34 cellular contexts compared by ENCODE assay signal in genomic region chr1:171663036-171663853, GRCh38. TPM values are rescaled to one million over a fixed set of nuclear protein-coding genes. Genes with fewer than 3 reads are reported as not detected.
DNase-seq lines count a peak whose midpoint lies in the region; ATAC-seq and TF ChIP-seq lines count a peak whose summit lies in the region.
"Had no signal": no experiment of that assay in that cellular context is flagged by ENCODE, and none has a peak within 500 bp of the region (broad histone marks: within the 10 kb centered on the region; RNA-seq: fewer than 3 reads in every experiment).

No MANE protein-coding gene starts in this region.

- H3K9me3 Mint-ChIP-seq in endodermal cell: no peaks in the 10 kb centered on the region
- H3K9me3 Mint-ChIP-seq: activated T-cell treated with anti-CD3 and anti-CD28 coated beads, Interleukin-2, amount 50 U/mL, for 4 hours; CD8-positive, alpha-beta memory T cell; naive thymus-derived CD4-positive, alpha-beta T cell had no signal

- TF ChIP-seq CTCF in endodermal cell (conservative IDR thresholded peaks at IDR 0.05): no peak

- no peak overlapping the region for H2AFZ ChIP-seq in mesenchymal stem cell (ENCODE audit: low read depth, low read length)
- H2AFZ ChIP-seq: hepatocyte, PC-9 had no signal

- H3K27ac ChIP-seq in endodermal cell (ENCODE audit: low read depth, low read length) (no peak overlapping the region), mesenchymal stem cell (ENCODE audit: low read length, poor library complexity, severe bottlenecking) (no peak overlapping the region), stomach smooth muscle (ENCODE audit: low read length) (peak overlapping the region; percentile 70)
- H3K27ac ChIP-seq: brain microvascular endothelial cell, epithelial cell of prostate, hepatocyte, PC-9, spleen, VCaP had no signal

- H2BK12ac ChIP-seq in mesenchymal stem cell (ENCODE audit: low read length in 2 of 2): no peak overlapping the region

- H3K4me1 ChIP-seq in endodermal cell (ENCODE audit: control insufficient read depth, insufficient read depth, low read length) (peaks cover 5% of the 10 kb centered on the region), mesenchymal stem cell (ENCODE audit: control insufficient read depth, insufficient read depth, low read depth, low read length) (no peaks in the 10 kb centered on the region), stomach smooth muscle (ENCODE audit: control insufficient read depth, insufficient read depth, low read length) (peaks cover 22% of the 10 kb centered on the region)
- H3K4me1 ChIP-seq: adrenal gland, HAP-1, spleen had no signal

- H3K9ac ChIP-seq in endodermal cell (ENCODE audit: extremely low read depth, low read length, poor library complexity, severe bottlenecking): no peak overlapping the region
- H3K9ac ChIP-seq in mesenchymal stem cell (ENCODE audit: low read length): peak overlapping the region; percentile 82
- no peak overlapping the region for H3K9ac ChIP-seq in stomach smooth muscle (ENCODE audit: low read length in 2 of 2)

- H3K36me3 Mint-ChIP-seq in endodermal cell (ENCODE audit: low read depth): no peaks in the 10 kb centered on the region
- H3K36me3 Mint-ChIP-seq: CD8-positive, alpha-beta memory T cell; naive thymus-derived CD4-positive, alpha-beta T cell had no signal

- H2BK15ac ChIP-seq in mesenchymal stem cell (ENCODE audit: low read depth, poor library complexity, severe bottlenecking): no peak overlapping the region

- WGBS in endodermal cell (ENCODE audit: insufficient coverage in 1 of 2, insufficient read length in 1 of 2), 2 experiments: 91 to 92% methylated on average over 6 to 7 of the region's 7 CpGs
- WGBS in mesenchymal stem cell: 93% methylated on average over 6 of the region's 7 CpGs

- H2AK5ac ChIP-seq in mesenchymal stem cell (ENCODE audit: low read length, severe bottlenecking): no peak overlapping the region

- H3K4me3 ChIP-seq in endodermal cell (ENCODE audit: low read length) (no peak overlapping the region), mesenchymal stem cell (ENCODE audit: insufficient read depth in 1 of 2, low read depth in 1 of 2, low read length in 2 of 2) (peak overlapping the region in 1 of 2 experiments; percentile 28), stomach smooth muscle (ENCODE audit: low read length in 2 of 2) (no peak overlapping the region)
- H3K4me3 ChIP-seq: adrenal gland, HAP-1, hepatocyte, PC-9, spleen had no signal

- no peak overlapping the region for H3K18ac ChIP-seq in mesenchymal stem cell (ENCODE audit: low read depth in 1 of 2, low read length in 2 of 2)

- no peaks in the 10 kb centered on the region for H3K79me1 ChIP-seq in mesenchymal stem cell (replicated peaks; ENCODE audit: low read length, poor library complexity, severe bottlenecking)

- H3K4me1 Mint-ChIP-seq in endodermal cell: peaks cover 10% of the 10 kb centered on the region
- H3K4me1 Mint-ChIP-seq: CD8-positive, alpha-beta memory T cell; naive thymus-derived CD4-positive, alpha-beta T cell had no signal

- H3K14ac ChIP-seq in mesenchymal stem cell (ENCODE audit: low read length in 2 of 2): no peak overlapping the region

- H3K4me2 ChIP-seq in mesenchymal stem cell (ENCODE audit: low read length, poor library complexity, severe bottlenecking): no peak overlapping the region
- H3K4me2 ChIP-seq: hepatocyte, PC-9 had no signal

- H3K27ac Mint-ChIP-seq in endodermal cell: no peak overlapping the region
- H3K27ac Mint-ChIP-seq: CD8-positive, alpha-beta memory T cell; naive thymus-derived CD4-positive, alpha-beta T cell had no signal

- H3K9me3 ChIP-seq in endodermal cell (ENCODE audit: control insufficient read depth, low read length) (no peaks in the 10 kb centered on the region), mesenchymal stem cell (ENCODE audit: control insufficient read depth, low read length) (no peaks in the 10 kb centered on the region), stomach smooth muscle (ENCODE audit: control insufficient read depth in 2 of 2, low read length in 2 of 2) (no peaks in the 10 kb centered on the region)
- H3K9me3 ChIP-seq: adrenal gland, HAP-1, spleen had no signal

- no peaks in the 10 kb centered on the region for H3K36me3 ChIP-seq in endodermal cell (ENCODE audit: control insufficient read depth, insufficient read depth, low read length)
- H3K36me3 ChIP-seq in mesenchymal stem cell (ENCODE audit: control insufficient read depth in 1 of 2, insufficient read depth in 2 of 2, low read depth in 1 of 2, low read length in 2 of 2): no peaks in the 10 kb centered on the region
- H3K36me3 ChIP-seq in stomach smooth muscle (ENCODE audit: control insufficient read depth in 2 of 2, insufficient read depth in 2 of 2, low read length in 2 of 2): no peaks in the 10 kb centered on the region
- H3K36me3 ChIP-seq: adrenal gland, brain microvascular endothelial cell, HAP-1, spleen had no signal

- H3K27me3 ChIP-seq in endodermal cell (ENCODE audit: control insufficient read depth, insufficient read depth, low read length, poor library complexity, severe bottlenecking): peaks cover 29% of the 10 kb centered on the region
- peaks cover 0 to 5% of the 10 kb centered on the region in 2 experiments for H3K27me3 ChIP-seq in mesenchymal stem cell (ENCODE audit: control insufficient read depth in 1 of 2, insufficient read depth in 1 of 2, low read length in 2 of 2)
- H3K27me3 ChIP-seq in stomach smooth muscle (ENCODE audit: control insufficient read depth in 1 of 2, insufficient read depth in 2 of 2, low read length in 2 of 2): no peaks in the 10 kb centered on the region
- H3K27me3 ChIP-seq: adrenal gland, brain microvascular endothelial cell, hepatocyte, spleen had no signal

- ATAC-seq in HG03521 (IDR thresholded peaks at IDR 0.05; ENCODE audit: unreplicated experiment): no peak
- ATAC-seq in HG02970 (IDR thresholded peaks at IDR 0.05; ENCODE audit: low FRiP score, unreplicated experiment): no peak
- ATAC-seq: activated T-cell treated with anti-CD3 and anti-CD28 coated beads, Interleukin-2, amount 50 U/mL, for 4 hours; naive thymus-derived CD4-positive, alpha-beta T cell had no signal

- H3K4ac ChIP-seq in mesenchymal stem cell (ENCODE audit: low read depth in 1 of 2, low read length in 2 of 2): no peak overlapping the region

- peaks cover 69% of the 10 kb centered on the region for H3K27me3 Mint-ChIP-seq in endodermal cell (ENCODE audit: insufficient read depth)

- peak; percentile 29 for DNase-seq in AG20443 (ENCODE audit: low spot score)
- peak; percentile 10 for DNase-seq in endodermal cell
- no peak for DNase-seq in mesenchymal stem cell
- no peak for DNase-seq in stimulated activated CD4-positive, alpha-beta T cell treated with anti-CD3 and anti-CD28 coated beads, Interleukin-1b, Interleukin-23, amount 100 ng/mL, for 48 hours
- DNase-seq in NCI-H128 (lab: John Stamatoyannopoulos, UW; ENCODE audit: unreplicated experiment): no peak
- DNase-seq: activated CD4-positive, alpha-beta T cell treated with anti-CD3 and anti-CD28 coated beads for 48 hours; activated CD8-positive, alpha-beta memory T cell treated with anti-CD3 and anti-CD28 coated beads for 24 hours; activated naive CD4-positive, alpha-beta T cell treated with Interleukin-2 at 50 U/mL for 16 hours; activated T-cell treated with anti-CD3 and anti-CD28 coated beads, Interleukin-2, amount 50 U/mL, for 4 hours; adrenal gland; brain microvascular endothelial cell; CD8-positive, alpha-beta memory T cell; DMS153; naive thymus-derived CD4-positive, alpha-beta T cell; NCI-H1092 treated with DMSO at 0.1 percent for 48 hours; NCI-H1930; nucleus accumbens; PC-9; SHP77; spleen; stimulated activated CD4-positive, alpha-beta T cell treated with anti-CD3 and anti-CD28 coated beads, Interleukin-2, amount 100 ng/mL, for 48 hours; substantia nigra; SW 1271; T-helper 9 cell had no signal

- no peak overlapping the region for H3K4me3 Mint-ChIP-seq in endodermal cell
- H3K4me3 Mint-ChIP-seq: activated T-cell treated with anti-CD3 and anti-CD28 coated beads, Interleukin-2, amount 50 U/mL, for 4 hours; CD8-positive, alpha-beta memory T cell; naive thymus-derived CD4-positive, alpha-beta T cell had no signal

- no peak overlapping the region for H2BK5ac ChIP-seq in mesenchymal stem cell (ENCODE audit: low read depth, low read length, poor library complexity, severe bottlenecking)

- no peak overlapping the region for H4K8ac ChIP-seq in mesenchymal stem cell (ENCODE audit: low read length)

- H2BK120ac ChIP-seq in mesenchymal stem cell (ENCODE audit: low read depth, low read length): no peak overlapping the region

- H3K23ac ChIP-seq in mesenchymal stem cell (ENCODE audit: low read length in 2 of 2): no peak overlapping the region

- no peak overlapping the region for H4K91ac ChIP-seq in mesenchymal stem cell (ENCODE audit: low read length)

RNA-seq across cellular contexts. Expression of gene MYOC, which starts 10.8 kb away (rescaled TPM):
- total RNA-seq in endodermal cell: not detected
- not detected for polyA plus RNA-seq in endodermal cell (2013, experiment 1 of 2)
- polyA plus RNA-seq in endodermal cell (2013, experiment 2 of 2): not detected
- not detected for polyA plus RNA-seq in mesenchymal stem cell (2013, experiment 1 of 2)
- polyA plus RNA-seq in mesenchymal stem cell (2013, experiment 2 of 2): not detected
- total RNA-seq: activated T-cell treated with anti-CD3 and anti-CD28 coated beads, Interleukin-2, amount 50 U/mL, for 4 hours; CD8-positive, alpha-beta memory T cell; fibroblast of villous mesenchyme; hepatocyte; HT1080; naive thymus-derived CD4-positive, alpha-beta T cell; PC-9; spleen had no signal
- polyA plus RNA-seq: CD8-positive, alpha-beta memory T cell; hepatocyte; naive thymus-derived CD4-positive, alpha-beta T cell had no signal

RNA-seq across cellular contexts. Expression of gene MYOCOS, which starts 41.2 kb away (rescaled TPM):
- total RNA-seq in endodermal cell: not detected
- polyA plus RNA-seq in endodermal cell (2013, experiment 1 of 2): not detected
- not detected for polyA plus RNA-seq in endodermal cell (2013, experiment 2 of 2)
- polyA plus RNA-seq in mesenchymal stem cell (2013, experiment 1 of 2): not detected
- not detected for polyA plus RNA-seq in mesenchymal stem cell (2013, experiment 2 of 2)
- total RNA-seq: adrenal gland; CD8-positive, alpha-beta memory T cell; hepatocyte; HT1080; mesenteric fat pad; PC-9; spleen had no signal
- polyA plus RNA-seq: adrenal gland; CD8-positive, alpha-beta memory T cell; hepatocyte; spleen had no signal

Comparison
In these comparisons a context has a peak if more than half of its experiments do, and no peak if none do; other contexts are left out.
1. DNase-seq: peak in AG20443 (single experiment) and endodermal cell (single experiment); none in mesenchymal stem cell (single experiment), stimulated activated CD4-positive, alpha-beta T cell treated with anti-CD3 and anti-CD28 coated beads, Interleukin-1b, Interleukin-23, amount 100 ng/mL, for 48 hours (single experiment) and NCI-H128 (single experiment).